Comparison of ENCODE assay signal across 20 cellular contexts in genomic region chrX:40459576-40460158, GRCh38.
DNase-seq lines count a peak whose midpoint lies in the region; ATAC-seq and TF ChIP-seq lines count a peak whose summit lies in the region.
"Had no signal": no experiment of that assay in that cellular context is flagged by ENCODE, and none has a peak within 500 bp of the region (broad histone marks: within the 10 kb centered on the region; RNA-seq: fewer than 3 reads in every experiment).

No MANE protein-coding gene starts in this region.

- no peak for TF ChIP-seq CTCF in SK-N-SH (IDR thresholded peaks at IDR 0.05)

- H3K9me2 ChIP-seq in SK-N-SH: no peaks in the 10 kb centered on the region

- ATAC-seq in GM18858 (IDR thresholded peaks at IDR 0.05; ENCODE audit: unreplicated experiment) (no peak), HG03139 (IDR thresholded peaks at IDR 0.05; ENCODE audit: unreplicated experiment) (no peak)
- no peak for ATAC-seq in activated CD4-positive, CD25-positive, alpha-beta regulatory T cell treated with anti-CD3 and anti-CD28 coated beads, Interleukin-2, amount 50 U/mL, for 24 hours
- ATAC-seq: heart left ventricle had no signal

- no peaks in the 10 kb centered on the region for H3F3A ChIP-seq in SK-N-SH (replicated peaks; ENCODE audit: insufficient read depth)

- peak overlapping the region in 1 of 2 experiments; percentile 64; a peak in 2 of 4 replicates for H3K27ac ChIP-seq in SK-N-SH (ENCODE audit: low read depth in 2 of 2, low read length in 1 of 2)
- H3K27ac ChIP-seq: cardiac muscle cell, heart left ventricle, KMS-11, tibial artery had no signal

- DNase-seq in SK-N-SH (peak; percentile 43), foreskin melanocyte (peak; percentile 63), middle frontal gyrus (ENCODE audit: extremely low spot score, low spot score) (peak; percentile 16), NCI-H2029 treated with DMSO at 0.1 percent for 48 hours (lab: John Stamatoyannopoulos, UW) (no peak)
- DNase-seq: activated CD4-positive, alpha-beta T cell treated with anti-CD3 and anti-CD28 coated beads, Interleukin-2, amount 10 ng/mL, durations not matched to agents 24 days and 14 days; activated effector memory CD4-positive, alpha-beta T cell treated with Interleukin-2 at 50 U/mL for 16 hours; Calu3; EL; heart left ventricle; kidney glomerular epithelial cell; NCI-H2081 treated with DMSO at 0.1 percent for 48 hours; NCI-H510A; nephron progenitor cell; stimulated activated CD4-positive, alpha-beta T cell treated with anti-CD3 and anti-CD28 coated beads, Interleukin-15, amount 100 ng/mL, for 24 hours; tibial artery had no signal

- CTCF ChIA-PET in SK-N-SH (lab: Yijun Ruan, JAX): interaction anchor here (1.2 kb wide), 1 partner anchor 192 kb away, joined by 4 read pairs; no protein-coding TSS in a partner anchor

- no peak overlapping the region for H2AFZ ChIP-seq in SK-N-SH (ENCODE audit: low read depth)

- TF ChIP-seq EP300 in SK-N-SH (IDR thresholded peaks at IDR 0.05; ENCODE audit: borderline replicate concordance in 1 of 2, low read depth in 1 of 2, low read length in 1 of 2): peak in 1 of 2 experiments; percentile 80; a peak in 2 of 4 replicates

- H3K36me3 ChIP-seq in SK-N-SH (replicated peaks in 1 of 2; ENCODE audit: control insufficient read depth in 1 of 2, insufficient read depth in 2 of 2, low read length in 1 of 2): no peaks in the 10 kb centered on the region
- H3K36me3 ChIP-seq: cardiac muscle cell, heart left ventricle, tibial artery had no signal

- no peaks in the 10 kb centered on the region for H3K79me2 ChIP-seq in SK-N-SH (ENCODE audit: insufficient read depth)

- peaks cover 23% of the 10 kb centered on the region; the same call in 1 of the 2 replicates for H3K27me3 ChIP-seq in SK-N-SH (ENCODE audit: insufficient read depth)
- H3K27me3 ChIP-seq: cardiac muscle cell, tibial artery had no signal

- no peak overlapping the region for H3K4me3 ChIP-seq in SK-N-SH (ENCODE audit: low read depth in 2 of 2, low read length in 1 of 2)
- H3K4me3 ChIP-seq: cardiac muscle cell, heart left ventricle, tibial artery had no signal

- H4K20me1 ChIP-seq in SK-N-SH (ENCODE audit: insufficient read depth): no peaks in the 10 kb centered on the region

- H3K9ac ChIP-seq in SK-N-SH: no peak overlapping the region
- H3K9ac ChIP-seq: KMS-11 had no signal

- no peaks in the 10 kb centered on the region for H3K9me3 ChIP-seq in SK-N-SH
- H3K9me3 ChIP-seq: heart left ventricle had no signal

- TF ChIP-seq RAD21 in SK-N-SH (IDR thresholded peaks at IDR 0.05; ENCODE audit: low read length): no peak

- H3K4me1 ChIP-seq in SK-N-SH (ENCODE audit: control insufficient read depth in 1 of 2, insufficient read depth in 2 of 2, low read depth in 1 of 2, low read length in 1 of 2): no peaks in the 10 kb centered on the region; a peak in 1 of 4 replicates
- H3K4me1 ChIP-seq: heart left ventricle, tibial artery had no signal

- 36% methylated on average over 3 of the region's 5 CpGs for WGBS in SK-N-SH (ENCODE audit: low lambda C conversion rate)

- no peak overlapping the region for H3K4me2 ChIP-seq in SK-N-SH
- H3K4me2 ChIP-seq: KMS-11 had no signal

- POLR2A ChIA-PET in SK-N-SH (lab: Yijun Ruan, JAX): interaction anchor here (1.2 kb wide), 1 partner anchor 10 kb away, joined by 3 read pairs; no protein-coding TSS in a partner anchor

TF ChIP-seq in SK-N-SH, 30 proteins besides CTCF, POLR2A, EP300 and RAD21:
- TF ChIP-seq GATA2 (CRISPR knock-in tag; IDR thresholded peaks at IDR 0.05) (peak; percentile 65), TAF1 (IDR thresholded peaks at IDR 0.05; ENCODE audit: borderline replicate concordance, low read depth, low read length) (no peak)
